ENCODE assay signal across 1 cellular context in genomic region chr3:197514786-197515090, GRCh38.
TF ChIP-seq lines count a peak whose summit lies in the region.

No MANE protein-coding gene starts in this region.

TF ChIP-seq in K562, 482 proteins besides CTCF, POLR2A, EP300 and RAD21:
- TF ChIP-seq HDAC6 (IDR thresholded peaks at IDR 0.05; ENCODE audit: low read depth, low read length) = no peak
- TF ChIP-seq ZNF175 (CRISPR knock-in tag; IDR thresholded peaks at IDR 0.05; ENCODE audit: low read depth) = no peak
- TF ChIP-seq CUX1 (CRISPR knock-in tag; IDR thresholded peaks at IDR 0.05) = no peak
- no peak for TF ChIP-seq CBX1 (IDR thresholded peaks at IDR 0.05; ENCODE audit: low read depth)
- TF ChIP-seq PCBP2 (IDR thresholded peaks at IDR 0.05; ENCODE audit: low read depth, low read length, poor library complexity, severe bottlenecking) = no peak
- TF ChIP-seq ZSCAN32 (CRISPR knock-in tag; IDR thresholded peaks at IDR 0.05) = no peak
- TF ChIP-seq SIRT6 (IDR thresholded peaks at IDR 0.05; ENCODE audit: low read depth, low read length) = no peak
- no peak for TF ChIP-seq PHB (CRISPR knock-in tag; IDR thresholded peaks at IDR 0.05)
- no peak for TF ChIP-seq HDGF (IDR thresholded peaks at IDR 0.05)
- TF ChIP-seq BDP1 (IDR thresholded peaks at IDR 0.05; ENCODE audit: insufficient read depth, insufficient read length) = no peak
- no peak for TF ChIP-seq BRCA1 (IDR thresholded peaks at IDR 0.05)
- TF ChIP-seq BRCA1 (CRISPR knock-in tag; IDR thresholded peaks at IDR 0.05) = no peak
- no peak for TF ChIP-seq ZNF589 (CRISPR knock-in tag; IDR thresholded peaks at IDR 0.05; ENCODE audit: low read depth)
- TF ChIP-seq ZNF408 (CRISPR knock-in tag; IDR thresholded peaks at IDR 0.05; ENCODE audit: low read depth) = no peak
